Comparison of ENCODE assay signal across 8 cellular contexts in the genomic region with DNA sequence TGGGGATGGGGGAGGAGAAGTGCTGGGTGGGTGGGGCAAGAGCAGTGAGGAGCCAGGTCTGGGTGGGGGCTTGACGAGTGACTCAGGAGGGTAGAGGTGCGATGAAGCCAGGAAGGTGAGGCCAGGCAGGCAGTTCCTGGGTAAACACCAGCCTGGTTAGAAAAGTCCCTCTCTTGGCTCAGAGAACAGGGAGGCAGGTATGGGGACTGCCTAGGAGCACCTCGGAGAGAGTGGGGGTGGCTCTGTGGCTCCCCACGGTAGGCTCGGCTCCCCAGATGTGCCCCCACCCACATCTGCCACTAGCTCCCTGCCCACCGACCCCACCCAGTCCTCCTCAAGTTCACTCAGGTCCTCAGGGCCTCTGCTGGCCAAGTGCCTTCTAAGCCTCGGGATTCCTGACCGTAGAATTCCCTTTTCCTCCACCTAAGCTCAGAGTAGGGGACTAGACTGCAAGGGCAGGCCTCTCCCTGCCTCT. TPM values are rescaled to one million over a fixed set of nuclear protein-coding genes. Genes with fewer than 3 reads are reported as not detected.
DNase-seq lines count a peak whose midpoint lies in the region; ATAC-seq and TF ChIP-seq lines count a peak whose summit lies in the region.

No MANE protein-coding gene starts in this region.

- intact Hi-C loops in left ventricle myocardium inferior (cut with micrococcal nuclease), result no loop called here
- intact Hi-C loops in Right ventricle myocardium inferior (cut with DNase I), result no loop called here
- intact Hi-C loops in colonic mucosa (cut with DNase I), result no loop called here
- intact Hi-C loops in mucosa of descending colon (cut with DNase I, micrococcal nuclease), result no loop called here

- H3K27me3 ChIP-seq in left ventricle myocardium inferior (ENCODE audit: low read depth), result no peaks in the 10 kb centered on the region
- H3K27me3 ChIP-seq in colonic mucosa, result no peaks in the 10 kb centered on the region

- TF ChIP-seq CTCF in left ventricle myocardium inferior (IDR thresholded peaks at IDR 0.05; ENCODE audit: borderline replicate concordance) (no peak), colonic mucosa (IDR thresholded peaks at IDR 0.05) (no peak), mucosa of descending colon (IDR thresholded peaks at IDR 0.05) (no peak)

- peak overlapping the region; percentile 84 to 97 for H3K9ac ChIP-seq in colonic mucosa (ENCODE audit: low read depth in 2 of 2, low read length in 2 of 2)

- ATAC-seq in Right ventricle myocardium inferior, result no peak
- peak; percentile 70 for ATAC-seq in mucosa of descending colon

- H3K4me3 ChIP-seq in left ventricle myocardium inferior (peak overlapping the region; percentile 75), colonic mucosa (peak overlapping the region; percentile 59), mucosa of descending colon (no peak overlapping the region)

- DNase-seq in left ventricle myocardium inferior (no peak), Right ventricle myocardium inferior (ENCODE audit: missing footprints) (no peak), colonic mucosa (peak; percentile 81), mucosa of descending colon (peak; percentile 62 to 80 (median 75)), DMS79 (lab: John Stamatoyannopoulos, UW) (no peak), iPS-NIHi7 (ENCODE audit: extremely low spot score) (no peak), SHP77 treated with DMSO at 0.1 percent for 48 hours (lab: John Stamatoyannopoulos, UW) (no peak), Ammon's horn (ENCODE audit: low spot score) (no peak)

- H3K27ac ChIP-seq in left ventricle myocardium inferior (replicated peaks) (peak overlapping the region; percentile 90), colonic mucosa (peak overlapping the region; percentile 92)

- H3K36me3 ChIP-seq in left ventricle myocardium inferior (peaks cover 4% of the 10 kb centered on the region), colonic mucosa (no peaks in the 10 kb centered on the region), mucosa of descending colon (ENCODE audit: low read depth) (no peaks in the 10 kb centered on the region)

- H3K4me1 ChIP-seq in left ventricle myocardium inferior (peaks cover 94% of the 10 kb centered on the region), colonic mucosa (peaks cover 24% of the 10 kb centered on the region), mucosa of descending colon (ENCODE audit: low read depth) (peaks cover 53% of the 10 kb centered on the region)

- H3K9me3 ChIP-seq in left ventricle myocardium inferior (replicated peaks) (no peaks in the 10 kb centered on the region), colonic mucosa (no peaks in the 10 kb centered on the region), mucosa of descending colon (no peaks in the 10 kb centered on the region)

RNA-seq across cellular contexts. Expression of a gene that starts 1.2 kb away (rescaled TPM):
- total RNA-seq in left ventricle myocardium inferior (257 TPM), Right ventricle myocardium inferior (269 TPM), colonic mucosa (100 to 1,000 TPM; 148 to 152 TPM), mucosa of descending colon (100 to 1,000 TPM; 142 to 436 (median 197) TPM)

RNA-seq across cellular contexts. Expression of a gene that starts 40.9 kb away (rescaled TPM):
- total RNA-seq in left ventricle myocardium inferior (not detected), Right ventricle myocardium inferior (not detected), colonic mucosa (10 to 100 TPM in 1 of 2 donors, under 1 TPM in 1; 0.42 to 16.7 TPM), mucosa of descending colon (1 to 10 TPM in 1 of 3 donors, under 1 TPM in 2; 0.35 to 3.5 (median 0.70) TPM)

Comparison
In these comparisons a context has a peak if more than half of its experiments do, and no peak if none do; other contexts are left out.
1. DNase-seq: peak in colonic mucosa (single experiment) and mucosa of descending colon (3 of 3); none in left ventricle myocardium inferior (single experiment), Right ventricle myocardium inferior (single experiment), DMS79 (single experiment), iPS-NIHi7 (single experiment), SHP77 treated with DMSO at 0.1 percent for 48 hours (single experiment) and Ammon's horn (single experiment).